In the genomic region with DNA sequence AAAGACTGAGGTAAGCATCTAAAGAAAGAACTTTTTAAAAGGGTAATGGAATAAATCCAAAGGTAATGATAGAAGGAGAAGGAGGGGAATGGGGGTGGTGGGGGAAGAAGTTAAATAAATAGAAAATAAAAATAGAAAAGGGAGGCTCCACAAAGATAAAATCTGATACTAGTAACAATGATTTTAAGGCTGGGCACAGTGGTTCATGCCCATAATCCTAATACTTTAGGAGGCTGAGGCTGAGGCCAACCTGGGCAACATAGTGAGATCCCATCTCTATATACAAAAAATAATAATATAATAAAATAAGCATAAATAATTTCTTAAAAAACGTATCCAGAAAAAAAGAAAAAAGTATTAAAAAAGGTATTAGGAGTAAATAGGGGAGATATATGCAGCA, we compare ENCODE assay signal across 19 cellular contexts.
DNase-seq lines count a peak whose midpoint lies in the region; ATAC-seq, FAIRE-seq and TF ChIP-seq lines count a peak whose summit lies in the region.
"Had no signal": no experiment of that assay in that cellular context is flagged by ENCODE, and none has a peak within 500 bp of the region (broad histone marks: within the 10 kb centered on the region; RNA-seq: fewer than 3 reads in every experiment).

No MANE protein-coding gene starts in this region.

- no peak overlapping the region for H3K4me3 Mint-ChIP-seq in activated naive CD8-positive, alpha-beta T cell
- no peak overlapping the region for H3K4me3 Mint-ChIP-seq in activated naive CD8-positive, alpha-beta T cell treated with anti-CD3 and anti-CD28 coated beads, Interleukin-2, amount 50 U/mL, for 24 hours
- no peak overlapping the region for H3K4me3 Mint-ChIP-seq in effector memory CD8-positive, alpha-beta T cell
- H3K4me3 Mint-ChIP-seq: GM23338 had no signal

- no peaks in the 10 kb centered on the region for H3K27me3 Mint-ChIP-seq in activated naive CD8-positive, alpha-beta T cell
- no peaks in the 10 kb centered on the region for H3K27me3 Mint-ChIP-seq in activated naive CD8-positive, alpha-beta T cell treated with anti-CD3 and anti-CD28 coated beads, Interleukin-2, amount 50 U/mL, for 24 hours
- H3K27me3 Mint-ChIP-seq in effector memory CD8-positive, alpha-beta T cell: no peaks in the 10 kb centered on the region

- peak overlapping the region; percentile 35 for H3K27ac Mint-ChIP-seq in activated naive CD8-positive, alpha-beta T cell
- H3K27ac Mint-ChIP-seq in activated naive CD8-positive, alpha-beta T cell treated with anti-CD3 and anti-CD28 coated beads, Interleukin-2, amount 50 U/mL, for 24 hours: no peak overlapping the region
- peak overlapping the region; percentile 31 to 68 for H3K27ac Mint-ChIP-seq in effector memory CD8-positive, alpha-beta T cell

- 85 to 95% methylated on average over 1 of the region's 1 CpG for WGBS in sigmoid colon, 2 donors

- H3K36me3 Mint-ChIP-seq in activated naive CD8-positive, alpha-beta T cell: peaks cover 13% of the 10 kb centered on the region
- peaks cover 63% of the 10 kb centered on the region for H3K36me3 Mint-ChIP-seq in activated naive CD8-positive, alpha-beta T cell treated with anti-CD3 and anti-CD28 coated beads, Interleukin-2, amount 50 U/mL, for 24 hours (ENCODE audit: low read depth)
- peaks cover 93% of the 10 kb centered on the region for H3K36me3 Mint-ChIP-seq in effector memory CD8-positive, alpha-beta T cell (ENCODE audit: insufficient read depth)

- H3K4me1 Mint-ChIP-seq in activated naive CD8-positive, alpha-beta T cell (ENCODE audit: low read depth): peaks cover 56% of the 10 kb centered on the region
- H3K4me1 Mint-ChIP-seq in activated naive CD8-positive, alpha-beta T cell treated with anti-CD3 and anti-CD28 coated beads, Interleukin-2, amount 50 U/mL, for 24 hours: peaks cover 57% of the 10 kb centered on the region
- H3K4me1 Mint-ChIP-seq in effector memory CD8-positive, alpha-beta T cell (ENCODE audit: low read depth in 2 of 2): peaks cover 23 to 30% of the 10 kb centered on the region in 2 donors

- no peak overlapping the region for H3K9ac ChIP-seq in SK-N-MC (ENCODE audit: insufficient read length)

- H3K36me3 ChIP-seq in SK-N-MC (ENCODE audit: insufficient read depth, low read length): peaks cover 60% of the 10 kb centered on the region
- peaks cover 10 to 58% (median 15%) of the 10 kb centered on the region in 4 donors for H3K36me3 ChIP-seq in sigmoid colon

- DNase-seq in activated naive CD8-positive, alpha-beta T cell treated with anti-CD3 and anti-CD28 coated beads, Interleukin-2, amount 50 U/mL, for 24 hours: no peak
- DNase-seq in SK-N-MC (ENCODE audit: low read depth, low spot score) (no peak), sigmoid colon (no peak), GM19239 (ENCODE audit: insufficient read length, low spot score) (no peak), NOMO-1 treated with dmso at 0.1 percent for 144 hours (lab: John Stamatoyannopoulos, UW; ENCODE audit: unreplicated experiment) (no peak)
- DNase-seq in effector memory CD8-positive, alpha-beta T cell: no peak
- DNase-seq: DMS79 treated with DMSO at 0.1 percent for 48 hours, KBM-7, MV-4-11, NCI-H1417 treated with DMSO at 0.1 percent for 48 hours, NCI-H1930, NCI-H2171, NCI-H446, NCI-H69 had no signal

- TF ChIP-seq POLR2A in sigmoid colon (IDR thresholded peaks at IDR 0.05): no peak

- H3K4me1 ChIP-seq in sigmoid colon: peaks cover 0 to 49% (median 28%) of the 10 kb centered on the region in 4 donors

- H3K27ac ChIP-seq in SK-N-MC (peak overlapping the region; percentile 88), sigmoid colon (peak overlapping the region in 3 of 4 donors; percentile 4 to 88 (median 81))
- H3K27ac ChIP-seq: RWPE1 had no signal

- ATAC-seq in activated naive CD8-positive, alpha-beta T cell treated with anti-CD3 and anti-CD28 coated beads, Interleukin-2, amount 50 U/mL, for 24 hours: no peak
- no peak for ATAC-seq in effector memory CD8-positive, alpha-beta T cell (replicated peaks)
- ATAC-seq: GM12878, GM23338 had no signal

- H3K4me3 ChIP-seq in SK-N-MC (no peak overlapping the region), sigmoid colon (no peak overlapping the region)
- H3K4me3 ChIP-seq: GM12878, GM23338 had no signal

- H3K9me3 ChIP-seq in SK-N-MC (ENCODE audit: low read depth, low read length): no peaks in the 10 kb centered on the region
- no peaks in the 10 kb centered on the region for H3K9me3 ChIP-seq in sigmoid colon

- H3K9me3 Mint-ChIP-seq in activated naive CD8-positive, alpha-beta T cell (ENCODE audit: low read depth): no peaks in the 10 kb centered on the region
- no peaks in the 10 kb centered on the region for H3K9me3 Mint-ChIP-seq in activated naive CD8-positive, alpha-beta T cell treated with anti-CD3 and anti-CD28 coated beads, Interleukin-2, amount 50 U/mL, for 24 hours
- no peaks in the 10 kb centered on the region for H3K9me3 Mint-ChIP-seq in effector memory CD8-positive, alpha-beta T cell

- H3K27me3 ChIP-seq in sigmoid colon: no peaks in the 10 kb centered on the region

- FAIRE-seq in GM19239 (lab: Jason Lieb, UNC): no peak
- FAIRE-seq: GM12878, GM18507 had no signal

- intact Hi-C loops in sigmoid colon (cut with DNase I): no loop called here

- TF ChIP-seq CTCF in sigmoid colon (IDR thresholded peaks at IDR 0.05): no peak

- no peak for TF ChIP-seq EP300 in sigmoid colon (IDR thresholded peaks at IDR 0.05)
